In the genomic region with DNA sequence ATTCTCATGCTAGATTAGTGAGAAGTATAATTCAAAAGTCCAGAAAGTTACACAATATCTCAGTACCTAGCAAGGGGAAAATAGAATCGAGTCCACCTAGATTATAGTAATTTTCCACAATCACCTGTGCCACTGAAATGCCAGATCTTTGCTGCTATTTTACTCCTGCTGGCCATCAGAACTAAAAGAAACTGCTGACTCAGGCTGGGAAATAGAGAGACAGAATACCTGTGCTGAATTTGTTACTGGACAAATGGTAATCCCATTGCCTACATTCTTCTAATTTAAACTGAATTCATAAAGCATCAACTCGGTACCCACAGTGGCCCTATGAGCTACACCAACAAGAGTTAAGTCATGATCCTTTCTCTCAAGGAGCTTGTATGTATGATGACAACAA, we compare ENCODE assay signal across 26 cellular contexts. TPM values are rescaled to one million over a fixed set of nuclear protein-coding genes. Genes with fewer than 3 reads are reported as not detected.
DNase-seq lines count a peak whose midpoint lies in the region; ATAC-seq, FAIRE-seq and TF ChIP-seq lines count a peak whose summit lies in the region.
"Had no signal": no experiment of that assay in that cellular context is flagged by ENCODE, and none has a peak within 500 bp of the region (broad histone marks: within the 10 kb centered on the region; RNA-seq: fewer than 3 reads in every experiment).

No MANE protein-coding gene starts in this region.

- no peak for TF ChIP-seq POLR2A in HepG2 (IDR thresholded peaks at IDR 0.05; ENCODE audit: insufficient read depth in 1 of 2, low read depth in 2 of 2, low read length in 2 of 2)
- no peak for TF ChIP-seq POLR2A in right lobe of liver (IDR thresholded peaks at IDR 0.05)
- no peak for TF ChIP-seq POLR2A in K562 (conservative IDR thresholded peaks at IDR 0.05)
- TF ChIP-seq POLR2A in gastrocnemius medialis (IDR thresholded peaks at IDR 0.05): no peak

- ATAC-seq in HepG2 (no peak), right lobe of liver (no peak), K562 (no peak), gastrocnemius medialis (no peak)

- TF ChIP-seq CTCF in HepG2 (CRISPR knock-in tag; IDR thresholded peaks at IDR 0.05) (no peak), right lobe of liver (IDR thresholded peaks at IDR 0.05) (no peak), K562 (IDR thresholded peaks at IDR 0.05 in 2 of 3, conservative IDR thresholded peaks at IDR 0.05 in 1 of 3; ENCODE audit: insufficient read depth in 2 of 3, low read depth in 1 of 3, low read length in 3 of 3) (no peak), neural cell (IDR thresholded peaks at IDR 0.05; ENCODE audit: poor library complexity, severe bottlenecking) (no peak), gastrocnemius medialis (IDR thresholded peaks at IDR 0.05 in 4 of 5, conservative IDR thresholded peaks at IDR 0.05 in 1 of 5) (no peak)

- no peak overlapping the region for H3K4me3 ChIP-seq in HepG2 (replicated peaks in 1 of 3; ENCODE audit: insufficient read depth in 1 of 3, low read depth in 2 of 3, low read length in 3 of 3)
- no peak overlapping the region for H3K4me3 ChIP-seq in right lobe of liver
- H3K4me3 ChIP-seq in K562: no peak overlapping the region
- H3K4me3 ChIP-seq in neural cell (ENCODE audit: low read length): no peak overlapping the region
- H3K4me3 ChIP-seq in gastrocnemius medialis: no peak overlapping the region
- H3K4me3 ChIP-seq: BLaER1 had no signal

- no peaks in the 10 kb centered on the region for H4K20me1 ChIP-seq in HepG2 (ENCODE audit: insufficient read depth, low read length)
- no peaks in the 10 kb centered on the region for H4K20me1 ChIP-seq in K562 (replicated peaks; ENCODE audit: control insufficient read depth, insufficient read depth, low read length)
- H4K20me1 ChIP-seq in neural cell (ENCODE audit: insufficient read depth): no peaks in the 10 kb centered on the region
- H4K20me1 ChIP-seq: BLaER1 had no signal

- H3K4me2 ChIP-seq in HepG2 (ENCODE audit: low read depth, low read length) (no peak overlapping the region), K562 (ENCODE audit: insufficient read depth, low read length) (no peak overlapping the region), neural cell (ENCODE audit: low read length) (no peak overlapping the region)
- H3K4me2 ChIP-seq: BLaER1 had no signal

- H3K79me2 ChIP-seq in HepG2 (ENCODE audit: insufficient read depth, low read length): no peaks in the 10 kb centered on the region
- no peaks in the 10 kb centered on the region for H3K79me2 ChIP-seq in K562 (ENCODE audit: control insufficient read depth, insufficient read depth, low read length)
- H3K79me2 ChIP-seq in neural cell (replicated peaks; ENCODE audit: insufficient read depth, low read length): no peaks in the 10 kb centered on the region

- H3K9me2 ChIP-seq in neural cell (ENCODE audit: insufficient read depth, low read length): no peaks in the 10 kb centered on the region

- H3K9ac ChIP-seq in HepG2 (ENCODE audit: insufficient read depth, low read depth, low read length) (no peak overlapping the region), K562 (ENCODE audit: insufficient read depth in 1 of 2, low read depth in 2 of 2, low read length in 2 of 2) (no peak overlapping the region), neural cell (ENCODE audit: low read length) (no peak overlapping the region)
- H3K9ac ChIP-seq: BLaER1 had no signal

- POLR2A ChIA-PET in HepG2 (lab: Yijun Ruan, JAX) (no interaction called here), K562 (lab: Yijun Ruan, JAX) (no interaction called here)

- no peak overlapping the region for H3K27ac ChIP-seq in HepG2 (ENCODE audit: extremely low read length, insufficient read depth, low read length)
- H3K27ac ChIP-seq in right lobe of liver: no peak overlapping the region
- H3K27ac ChIP-seq in K562 (ENCODE audit: extremely low read depth, low read depth, low read length): no peak overlapping the region
- no peak overlapping the region for H3K27ac ChIP-seq in neural cell (ENCODE audit: low read length)
- H3K27ac ChIP-seq in gastrocnemius medialis: no peak overlapping the region
- H3K27ac ChIP-seq: 22Rv1, BLaER1 had no signal

- H3K9me1 ChIP-seq in K562 (ENCODE audit: control insufficient read depth, insufficient read depth, low read length): no peaks in the 10 kb centered on the region

- H3K4me1 ChIP-seq in HepG2 (ENCODE audit: insufficient read depth, low read length) (no peaks in the 10 kb centered on the region), right lobe of liver (no peaks in the 10 kb centered on the region), K562 (replicated peaks in 1 of 2; ENCODE audit: control insufficient read depth in 2 of 2, insufficient read depth in 2 of 2, low read length in 2 of 2) (no peaks in the 10 kb centered on the region), gastrocnemius medialis (no peaks in the 10 kb centered on the region)
- H3K4me1 ChIP-seq: BE2C, BLaER1 had no signal

- no peak overlapping the region for H2AFZ ChIP-seq in HepG2 (ENCODE audit: low read length)
- H2AFZ ChIP-seq in K562 (ENCODE audit: low read depth, low read length): no peak overlapping the region
- no peak overlapping the region for H2AFZ ChIP-seq in neural cell (ENCODE audit: low read depth, low read length)

- H3K36me3 ChIP-seq in HepG2 (replicated peaks in 1 of 2; ENCODE audit: control insufficient read depth in 1 of 2, insufficient read depth in 2 of 2, low read length in 2 of 2): no peaks in the 10 kb centered on the region
- no peaks in the 10 kb centered on the region for H3K36me3 ChIP-seq in right lobe of liver
- no peaks in the 10 kb centered on the region for H3K36me3 ChIP-seq in K562 (ENCODE audit: control insufficient read depth, insufficient read depth, low read length)
- no peaks in the 10 kb centered on the region for H3K36me3 ChIP-seq in neural cell (ENCODE audit: insufficient read depth, low read length)
- H3K36me3 ChIP-seq in gastrocnemius medialis: no peaks in the 10 kb centered on the region
- H3K36me3 ChIP-seq: BE2C, BLaER1 had no signal

- BruUV-seq in HepG2 (replicated peaks; lab: Mats Ljungman, UMichigan): no TSS peak
- BruUV-seq in K562 (replicated peaks; lab: Mats Ljungman, UMichigan): no TSS peak

- TF ChIP-seq RAD21 in HepG2 (CRISPR knock-in tag; IDR thresholded peaks at IDR 0.05) (no peak), K562 (CRISPR knock-in tag; conservative IDR thresholded peaks at IDR 0.05 in 1 of 2, IDR thresholded peaks at IDR 0.05 in 1 of 2) (no peak), neural cell (conservative IDR thresholded peaks at IDR 0.05) (no peak)

- CTCF ChIA-PET in HepG2 (lab: Yijun Ruan, JAX; ENCODE audit: low intra/inter-chr PET ratio, low total read pairs): no interaction called here
- CTCF ChIA-PET in K562 (lab: Yijun Ruan, JAX; ENCODE audit: low intra/inter-chr PET ratio): no interaction called here

- TF ChIP-seq EP300 in HepG2 (IDR thresholded peaks at IDR 0.05; ENCODE audit: low read depth in 2 of 2, low read length in 2 of 2) (no peak), HepG2 (CRISPR knock-in tag; IDR thresholded peaks at IDR 0.05; ENCODE audit: borderline replicate concordance) (no peak), K562 (IDR thresholded peaks at IDR 0.05; ENCODE audit: low read length) (no peak), neural cell (conservative IDR thresholded peaks at IDR 0.05; ENCODE audit: poor library complexity, severe bottlenecking) (no peak)

- H3K27me3 ChIP-seq in HepG2 (ENCODE audit: control insufficient read depth in 1 of 2, insufficient read depth in 2 of 2, low read length in 2 of 2) (no peaks in the 10 kb centered on the region), right lobe of liver (no peaks in the 10 kb centered on the region), K562 (ENCODE audit: control insufficient read depth in 2 of 2, insufficient read depth in 2 of 2, low read length in 2 of 2) (no peaks in the 10 kb centered on the region), neural cell (ENCODE audit: insufficient read depth, low read depth, low read length) (no peaks in the 10 kb centered on the region), gastrocnemius medialis (no peaks in the 10 kb centered on the region)
- H3K27me3 ChIP-seq: BE2C, BLaER1 had no signal

- in situ Hi-C loops in HepG2 (cut with HindIII; ENCODE audit: extremely low pct_ligation_motif_present, low pct_unique_long_range_greater_than_20kb) (no loop called here), K562 (cut with MboI) (no loop called here), gastrocnemius medialis (cut with MboI; ENCODE audit: low sequenced_read_pairs in 4 of 4) (no loop called here)

- no peaks in the 10 kb centered on the region for H3F3A ChIP-seq in neural cell (ENCODE audit: insufficient read depth, low read length, poor library complexity, severe bottlenecking)

- DNase-seq in HepG2 (ENCODE audit: low spot score) (no peak), right lobe of liver (no peak), K562 (ENCODE audit: extremely low read depth in 1 of 4, low spot score in 3 of 4) (no peak), EL (no peak), gastrocnemius medialis (no peak)
- DNase-seq: ACHN; BE2C; C1 segment of cervical spinal cord; CD4-positive, alpha-beta memory T cell; CD4-positive, CD25-positive, alpha-beta regulatory T cell; CD8-positive, alpha-beta memory T cell; COR-L47; DMS 273 treated with DMSO at 0.1 percent for 48 hours; DMS153; DMS53; DMS79; DND-41; GF-D8 had no signal

- WGBS in HepG2 (ENCODE audit: low lambda C conversion rate): 3% methylated on average over 2 of the region's 2 CpGs
- 53% methylated on average over 2 of the region's 2 CpGs for WGBS in right lobe of liver (ENCODE audit: insufficient coverage, low coverage, low lambda C conversion rate, missing lambda C conversion rate)
- 0% methylated on average over 2 of the region's 2 CpGs for WGBS in K562 (ENCODE audit: insufficient coverage, low coverage, missing lambda C conversion rate)

- FAIRE-seq in HepG2 (lab: Jason Lieb, UNC): no peak
- FAIRE-seq in K562 (lab: Jason Lieb, UNC): no peak
- FAIRE-seq: G401.6, GM12891, GM19239 had no signal

- intact Hi-C loops in HepG2 (cut with micrococcal nuclease; ENCODE audit: unreplicated experiment): no loop called here
- intact Hi-C loops in right lobe of liver (cut with DNase I): no loop called here
- intact Hi-C loops in K562 (cut with micrococcal nuclease): no loop called here
- intact Hi-C loops in gastrocnemius medialis (cut with DNase I; ENCODE audit: low total_unique reads): no loop called here

- H3K9me3 ChIP-seq in HepG2 (ENCODE audit: low read length) (no peaks in the 10 kb centered on the region), right lobe of liver (no peaks in the 10 kb centered on the region), K562 (replicated peaks; ENCODE audit: control insufficient read depth, insufficient read depth, low read depth, low read length) (no peaks in the 10 kb centered on the region; the same call in 1 of the 2 replicates), neural cell (ENCODE audit: low read length) (no peaks in the 10 kb centered on the region), gastrocnemius medialis (no peaks in the 10 kb centered on the region)
- H3K9me3 ChIP-seq: BE2C, BLaER1 had no signal

RNA-seq across cellular contexts. Expression of a gene that starts 55.0 kb away (rescaled TPM):
- total RNA-seq in HepG2 (2016; rRNA removed; fragmentation: Illumina TruSeq; extraction: Trizol) (0.01 and 0.02 TPM in 2 replicates), right lobe of liver (1 to 10 TPM in 3 of 6 experiments, under 1 TPM in 3; 0.19 to 1.8 (median 0.81) TPM), K562 (2014; rRNA removed) (not detected in 2 replicates), K562 (2014; rRNA removed; fragmentation: Illumina TruSeq; extraction: Trizol) (not detected in 2 replicates), K562 (2015; rRNA removed; fragmentation: Illumina TruSeq; extraction: Trizol) (not detected in 2 replicates), K562 (2021) (not detected in 2 replicates), gastrocnemius medialis (under 1 TPM in 1 of 4 donors, not detected in 3; 0.02 TPM)
- not detected in 2 replicates for total RNA-seq in HepG2 (2016; cell fraction: cytosol; rRNA removed; fragmentation: Illumina TruSeq; extraction: Trizol; ENCODE audit: low read depth)
- total RNA-seq in HepG2 (2016; cell fraction: insoluble cytoplasmic fraction; rRNA removed; fragmentation: Illumina TruSeq; extraction: Trizol): under 0.01 and 0.01 TPM in 2 replicates
- under 0.01 TPM in 1 of 2 replicates, not detected in the other for total RNA-seq in HepG2 (2016; cell fraction: membrane; rRNA removed; fragmentation: Illumina TruSeq; extraction: Trizol)
- 0.03 TPM in 1 of 2 replicates, not detected in the other for total RNA-seq in HepG2 (2016; cell fraction: nucleus; rRNA removed; fragmentation: Illumina TruSeq; extraction: Trizol)
- polyA plus RNA-seq in HepG2 (2011; rRNA removed) (under 0.01 TPM in 1 of 2 replicates, not detected in the other), K562 (2011; rRNA removed) (under 0.01 TPM in 1 of 2 replicates, not detected in the other), K562 (2014; fragmentation: Illumina TruSeq; extraction: Trizol) (not detected in 2 replicates), K562 (2014; fragmentation: Nextera tagmentation; extraction: Ambion mirVana) (under 1 TPM; under 0.01 TPM), K562 (2014; rRNA removed) (not detected in 2 replicates), neural cell (0.10 and 0.17 TPM in 2 replicates)
- not detected in 2 replicates for polyA plus RNA-seq in HepG2 (2011; cell fraction: cytosol; rRNA removed)
- not detected in 2 replicates for polyA plus RNA-seq in HepG2 (2011; cell fraction: nucleus; rRNA removed)
- 0.01 TPM in 2 replicates for polyA plus RNA-seq in HepG2 (2012)
- not detected in 2 replicates for polyA plus RNA-seq in HepG2 (2016; cell fraction: cytosol; fragmentation: Illumina TruSeq; extraction: Trizol; ENCODE audit: low read depth)
- 0.02 TPM in 2 replicates for polyA plus RNA-seq in HepG2 (2016; cell fraction: insoluble cytoplasmic fraction; fragmentation: Illumina TruSeq; extraction: Trizol; ENCODE audit: low read depth)
- not detected in 2 replicates for polyA plus RNA-seq in HepG2 (2016; cell fraction: membrane; fragmentation: Illumina TruSeq; extraction: Trizol; ENCODE audit: low read depth)
- polyA plus RNA-seq in HepG2 (2016; cell fraction: nucleus; fragmentation: Illumina TruSeq; extraction: Trizol; ENCODE audit: insufficient read depth, low read depth): not detected in 2 replicates
- 0.02 TPM in 1 of 2 replicates, not detected in the other for polyA minus RNA-seq in HepG2 (2011; rRNA and poly(A)+ RNA removed; ENCODE audit: low replicate concordance)
- not detected in 2 replicates for polyA minus RNA-seq in HepG2 (2011; cell fraction: cytosol; rRNA and poly(A)+ RNA removed)
- under 0.01 TPM in 2 replicates for polyA minus RNA-seq in HepG2 (2011; cell fraction: nucleus; rRNA and poly(A)+ RNA removed)
- total RNA-seq in K562 (2011; cell fraction: chromatin; rRNA removed; ENCODE audit: low replicate concordance): not detected in 2 replicates
- total RNA-seq in K562 (2011; cell fraction: nucleolus; rRNA removed): not detected in 2 replicates
- not detected in 2 replicates for total RNA-seq in K562 (2011; cell fraction: nucleoplasm; rRNA removed)
- not detected in 2 replicates for polyA plus RNA-seq in K562 (2011; cell fraction: cytosol; rRNA removed)
- polyA plus RNA-seq in K562 (2011; cell fraction: nucleus; rRNA removed): not detected in 2 replicates
- polyA plus RNA-seq in K562 (2012): under 0.01 and 0.01 TPM in 2 replicates
- not detected in 2 replicates for polyA minus RNA-seq in K562 (2011; rRNA and poly(A)+ RNA removed)
- polyA minus RNA-seq in K562 (2011; cell fraction: cytosol; rRNA and poly(A)+ RNA removed): not detected in 2 replicates
- under 0.01 TPM in 2 replicates for polyA minus RNA-seq in K562 (2011; cell fraction: nucleus; rRNA and poly(A)+ RNA removed)
- polyA minus RNA-seq in neural cell: 0.49 and 0.81 TPM in 2 replicates
- total RNA-seq: A673; CD4-positive, alpha-beta memory T cell; CD4-positive, CD25-positive, alpha-beta regulatory T cell; CD8-positive, alpha-beta memory T cell had no signal
- polyA plus RNA-seq: CD14-positive monocyte; CD4-positive, alpha-beta memory T cell; CD4-positive, CD25-positive, alpha-beta regulatory T cell; CD8-positive, alpha-beta memory T cell had no signal
